8 cellular contexts compared by ENCODE assay signal in the genomic region with DNA sequence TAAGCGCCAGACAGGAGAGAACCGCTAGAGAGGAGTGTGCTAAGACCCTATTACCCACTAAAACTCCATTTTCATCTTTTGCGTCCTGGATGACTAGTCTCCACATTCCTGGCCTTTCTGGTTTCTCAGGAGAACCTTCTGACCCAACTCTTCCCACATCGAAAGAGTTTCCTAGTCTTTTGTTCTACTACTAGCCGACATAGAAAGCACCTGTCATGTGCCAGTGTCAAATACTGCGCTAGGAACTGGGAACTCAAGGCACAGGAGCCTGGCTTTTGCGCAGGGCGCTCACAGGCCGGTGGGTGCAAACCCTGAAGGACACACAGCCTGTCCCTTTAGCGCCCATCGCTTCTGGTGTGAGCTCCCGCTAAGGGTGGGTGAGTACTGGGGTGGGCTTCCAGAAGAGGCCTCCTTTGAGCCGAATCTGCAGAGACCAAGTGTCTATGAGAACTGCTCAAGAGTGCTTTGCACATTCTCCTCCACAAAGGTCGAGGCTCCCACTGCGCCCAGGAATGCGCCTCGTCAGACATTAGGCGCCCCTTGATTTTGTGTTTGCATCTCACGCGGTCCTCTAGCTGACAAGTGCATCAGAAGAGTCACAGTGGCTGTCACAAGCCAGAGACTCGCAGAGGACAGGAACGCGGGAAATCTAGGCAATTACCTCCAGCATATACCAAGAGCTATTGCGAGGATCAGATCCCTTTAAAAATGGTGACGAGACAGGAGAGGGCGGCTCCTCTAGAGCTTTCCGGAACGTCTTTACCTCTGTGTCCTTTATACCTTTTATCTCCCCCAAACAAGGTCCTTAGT. TPM values are rescaled to one million over a fixed set of nuclear protein-coding genes. Genes with fewer than 3 reads are reported as not detected.
DNase-seq lines count a peak whose midpoint lies in the region; ATAC-seq and TF ChIP-seq lines count a peak whose summit lies in the region.

No MANE protein-coding gene starts in this region.

- peaks cover 68% of the 10 kb centered on the region for H3K27me3 Mint-ChIP-seq in activated naive CD4-positive, alpha-beta T cell treated with anti-CD3 and anti-CD28 coated beads, Interleukin-2, amount 10 ng/mL, durations not matched to agents 7 days and 5 days
- H3K27me3 Mint-ChIP-seq in naive thymus-derived CD8-positive, alpha-beta T cell = peaks cover 9 to 47% (median 24%) of the 10 kb centered on the region in 5 donors

- peak overlapping the region; percentile 4 for H3K27ac Mint-ChIP-seq in activated naive CD4-positive, alpha-beta T cell treated with anti-CD3 and anti-CD28 coated beads, Interleukin-2, amount 10 ng/mL, durations not matched to agents 7 days and 5 days
- H3K27ac Mint-ChIP-seq in naive thymus-derived CD8-positive, alpha-beta T cell = peak overlapping the region in 8 of 10 donors; percentile 12 to 100 (median 94)

- TF ChIP-seq CTCF in choroid plexus epithelial cell (conservative IDR thresholded peaks at IDR 0.05; ENCODE audit: low read depth, low read length) = no peak

- peak; percentile 34 for DNase-seq in activated naive CD4-positive, alpha-beta T cell treated with anti-CD3 and anti-CD28 coated beads, Interleukin-2, amount 10 ng/mL, durations not matched to agents 7 days and 5 days
- no peak for DNase-seq in activated naive CD4-positive, alpha-beta T cell (lab: John Stamatoyannopoulos, UW)
- DNase-seq in NOMO-1 treated with DMSO at 0.1 percent for 48 hours (lab: John Stamatoyannopoulos, UW; ENCODE audit: unreplicated experiment) (peak; percentile 36), choroid plexus epithelial cell (ENCODE audit: low read depth) (no peak), HuH-7.5 (ENCODE audit: low spot score) (no peak)
- peak in 2 of 10 donors; percentile 26 to 27 for DNase-seq in naive thymus-derived CD8-positive, alpha-beta T cell

- peaks cover 14% of the 10 kb centered on the region for H3K36me3 Mint-ChIP-seq in activated naive CD4-positive, alpha-beta T cell treated with anti-CD3 and anti-CD28 coated beads, Interleukin-2, amount 10 ng/mL, durations not matched to agents 7 days and 5 days
- H3K36me3 Mint-ChIP-seq in naive thymus-derived CD8-positive, alpha-beta T cell = peaks cover 4 to 18% (median 5%) of the 10 kb centered on the region in 3 donors

- no peaks in the 10 kb centered on the region for H3K9me3 Mint-ChIP-seq in activated naive CD4-positive, alpha-beta T cell treated with anti-CD3 and anti-CD28 coated beads, Interleukin-2, amount 10 ng/mL, durations not matched to agents 7 days and 5 days
- peaks cover 0 to 3% (median 0%) of the 10 kb centered on the region in 9 donors for H3K9me3 Mint-ChIP-seq in naive thymus-derived CD8-positive, alpha-beta T cell

- POLR2A ChIA-PET in naive thymus-derived CD8-positive, alpha-beta T cell (lab: Charles Lee) = interaction anchor here (0.5 to 2.3 kb wide), 5 partner anchors 13 to 119 kb away, joined by 3 to 11 read pairs (median 4); a partner anchor contains a TSS

- peaks cover 60% of the 10 kb centered on the region for H3K4me1 Mint-ChIP-seq in activated naive CD4-positive, alpha-beta T cell treated with anti-CD3 and anti-CD28 coated beads, Interleukin-2, amount 10 ng/mL, durations not matched to agents 7 days and 5 days
- H3K4me1 Mint-ChIP-seq in naive thymus-derived CD8-positive, alpha-beta T cell = peaks cover 31 to 70% (median 65%) of the 10 kb centered on the region in 4 donors

- H3K4me3 Mint-ChIP-seq in activated naive CD4-positive, alpha-beta T cell treated with anti-CD3 and anti-CD28 coated beads, Interleukin-2, amount 10 ng/mL, durations not matched to agents 7 days and 5 days = peak overlapping the region; percentile 93
- H3K4me3 Mint-ChIP-seq in naive thymus-derived CD8-positive, alpha-beta T cell = peak overlapping the region; percentile 87 to 100 (median 99)

- CTCF ChIA-PET in activated naive CD4-positive, alpha-beta T cell treated with anti-CD3 and anti-CD28 coated beads, Interleukin-2, amount 10 ng/mL, durations not matched to agents 7 days and 5 days (lab: Charles Lee) = interaction anchor here (0.9 to 1.2 kb wide), 2 partner anchors 21 to 74 kb away, joined by 3 read pairs; no protein-coding TSS in a partner anchor

- H3K4me3 ChIP-seq in choroid plexus epithelial cell (ENCODE audit: low read depth, low read length) = peak overlapping the region; percentile 99

- no peak for ATAC-seq in naive thymus-derived CD8-positive, alpha-beta T cell
- ATAC-seq in GM18870 (IDR thresholded peaks at IDR 0.05; ENCODE audit: unreplicated experiment) (no peak), GM18873 (IDR thresholded peaks at IDR 0.05; ENCODE audit: low FRiP score, unreplicated experiment) (no peak)

RNA-seq across cellular contexts. Expression of a gene that starts 2.0 kb away (rescaled TPM):
- 10 to 100 TPM; 94.1 to 96.4 TPM for total RNA-seq in naive thymus-derived CD8-positive, alpha-beta T cell
- 100 to 1,000 TPM; 338 to 361 (median 349) TPM for polyA plus RNA-seq in naive thymus-derived CD8-positive, alpha-beta T cell

RNA-seq across cellular contexts. Expression of a gene that starts 2.4 kb away (rescaled TPM):
- not detected for total RNA-seq in naive thymus-derived CD8-positive, alpha-beta T cell
- under 1 TPM in 1 of 3 donors, not detected in 2; 0.08 TPM for polyA plus RNA-seq in naive thymus-derived CD8-positive, alpha-beta T cell

RNA-seq across cellular contexts. Expression of a gene that starts 20.4 kb away (rescaled TPM):
- total RNA-seq in naive thymus-derived CD8-positive, alpha-beta T cell = 10 to 100 TPM; 10.7 to 12.3 TPM
- polyA plus RNA-seq in naive thymus-derived CD8-positive, alpha-beta T cell = 10 to 100 TPM; 40.5 to 63.3 (median 46.2) TPM

RNA-seq across cellular contexts. Expression of a gene that starts 45.4 kb away (rescaled TPM):
- total RNA-seq in naive thymus-derived CD8-positive, alpha-beta T cell = 100 to 1,000 TPM; 481 to 489 TPM
- 10 to 100 TPM in 1 of 3 donors, 1 to 10 TPM in 2; 5.5 to 11.9 (median 8.3) TPM for polyA plus RNA-seq in naive thymus-derived CD8-positive, alpha-beta T cell

RNA-seq across cellular contexts. Expression of a gene that starts 48.8 kb away (rescaled TPM):
- total RNA-seq in naive thymus-derived CD8-positive, alpha-beta T cell = 10 to 100 TPM; 58.2 to 64.2 TPM
- polyA plus RNA-seq in naive thymus-derived CD8-positive, alpha-beta T cell = 10 to 100 TPM; 11.8 to 17.8 (median 16.5) TPM

Comparison
In these comparisons a context has a peak if more than half of its experiments do, and no peak if none do; other contexts are left out.
1. DNase-seq: peak in activated naive CD4-positive, alpha-beta T cell treated with anti-CD3 and anti-CD28 coated beads, Interleukin-2, amount 10 ng/mL, durations not matched to agents 7 days and 5 days (single experiment) and NOMO-1 treated with DMSO at 0.1 percent for 48 hours (single experiment); none in activated naive CD4-positive, alpha-beta T cell (0 of 4), choroid plexus epithelial cell (single experiment) and HuH-7.5 (single experiment).